ENCODE assay signal across 8 cellular contexts in the genomic region with DNA sequence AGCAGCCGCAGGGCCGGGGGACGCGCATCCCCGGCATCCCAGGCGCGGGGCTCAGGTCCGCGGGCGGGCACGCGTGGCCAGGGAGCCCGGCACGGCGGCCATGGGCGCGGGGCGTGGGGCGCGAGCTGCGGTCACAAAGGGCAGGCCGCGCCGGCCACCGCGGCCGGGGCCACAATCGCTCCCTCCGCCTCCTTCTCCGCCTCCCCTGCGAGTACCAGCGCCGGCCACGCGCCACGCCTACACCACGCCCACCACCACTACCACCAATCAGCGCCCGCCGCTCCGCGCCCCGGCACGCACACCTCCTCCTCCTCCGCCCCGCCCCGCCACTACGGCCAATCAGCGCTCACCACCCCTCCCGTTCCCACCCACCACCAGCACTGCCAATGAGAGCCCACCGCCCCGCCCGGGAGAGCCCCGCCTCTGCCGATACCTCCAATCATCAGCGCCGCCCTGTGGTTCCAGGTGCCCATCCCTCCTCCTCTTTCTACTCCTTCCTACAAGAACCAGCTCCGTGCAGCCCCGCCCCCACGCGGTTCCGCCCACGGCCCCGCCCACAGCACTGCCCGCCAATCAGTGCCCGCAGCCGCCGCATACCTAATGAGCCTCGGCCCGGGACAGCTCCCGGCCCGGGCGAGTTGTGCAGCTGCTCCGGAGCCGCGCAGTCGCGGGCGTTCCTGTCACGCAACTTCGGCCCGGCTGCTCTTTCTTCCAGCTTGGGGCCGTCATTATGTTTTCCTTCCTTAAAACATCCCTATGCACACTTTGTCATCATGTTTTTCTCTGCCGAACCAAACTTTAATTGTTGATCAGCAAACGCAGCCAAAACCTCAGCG. TPM values are rescaled to one million over a fixed set of nuclear protein-coding genes. Genes with fewer than 3 reads are reported as not detected.
DNase-seq lines count a peak whose midpoint lies in the region; ATAC-seq and TF ChIP-seq lines count a peak whose summit lies in the region.

TSS of gene RPS6KA2 (minus strand) at position 213 of the 836 bp plus-strand sequence. CDS start 232 bp downstream, outside the sequence.

- TF ChIP-seq POLR2A in vagina (IDR thresholded peaks at IDR 0.05), result peak; percentile 66 to 93

- H3K4me3 ChIP-seq in rectal smooth muscle tissue (ENCODE audit: low read length) (peak within 1 kb of the TSS; percentile 83), vagina (peak within 1 kb of the TSS; percentile 84 to 91)

- H3K27ac ChIP-seq in rectal smooth muscle tissue (ENCODE audit: low read depth, low read length) (peak within 1 kb of the TSS; percentile 84), vagina (peak within 1 kb of the TSS; percentile 86)

- peak within 1 kb of the TSS; percentile 10 for H3K9ac ChIP-seq in rectal smooth muscle tissue (ENCODE audit: low read length)

- peak; percentile 84 for ATAC-seq in GM18508 (IDR thresholded peaks at IDR 0.05; ENCODE audit: insufficient read depth, unreplicated experiment)
- ATAC-seq in HG02973 (IDR thresholded peaks at IDR 0.05; ENCODE audit: unreplicated experiment), result peak; percentile 89

- H3K27me3 ChIP-seq in rectal smooth muscle tissue (ENCODE audit: control insufficient read depth, insufficient read depth, low read length) (peaks cover 2% of the 10 kb centered on the region), vagina (no peaks in the 10 kb centered on the region)

- H3K36me3 ChIP-seq in rectal smooth muscle tissue (ENCODE audit: control insufficient read depth, insufficient read depth, low read length), result no peaks in the 10 kb centered on the region
- no peaks in the 10 kb centered on the region for H3K36me3 ChIP-seq in vagina

- H3K4me1 ChIP-seq in rectal smooth muscle tissue (ENCODE audit: control insufficient read depth, insufficient read depth, low read length) (peaks cover 11% of the 10 kb centered on the region), vagina (peaks cover 57% of the 10 kb centered on the region)

- intact Hi-C loops in vagina (cut with DNase I), result loop anchor here (5.0 kb wide), 1 partner anchor 245 kb away; the partner anchor contains the start of gene MPC1

- TF ChIP-seq CTCF in vagina (IDR thresholded peaks at IDR 0.05), result no peak

- peak; percentile 90 to 92 for DNase-seq in NCI-H1930 (lab: John Stamatoyannopoulos, UW)
- peak; percentile 97 for DNase-seq in T1000 (lab: John Stamatoyannopoulos, UW)
- peak; percentile 100 for DNase-seq in astrocyte of the hippocampus (ENCODE audit: low read depth, low spot score)
- peak; percentile 98 for DNase-seq in hepatic stellate cell (ENCODE audit: low spot score)
- DNase-seq in vagina (ENCODE audit: extremely low spot score in 2 of 2), result peak; percentile 100

- H3K9me3 ChIP-seq in vagina, result no peaks in the 10 kb centered on the region

RNA-seq across cellular contexts. Expression of gene RPS6KA2, which starts in this region (rescaled TPM):
- total RNA-seq in vagina, result 65.1 TPM

Comparison
In these comparisons a context has a peak if more than half of its experiments do, and no peak if none do; other contexts are left out.
1. Peak in every context shown above with its lines: DNase-seq, ATAC-seq, H3K4me3 ChIP-seq and H3K27ac ChIP-seq.